ENCODE assay signal across 12 cellular contexts in genomic region chr19:38790507-38791403, GRCh38. TPM values are rescaled to one million over a fixed set of nuclear protein-coding genes. Genes with fewer than 3 reads are reported as not detected.
DNase-seq lines count a peak whose midpoint lies in the region; ATAC-seq, FAIRE-seq and TF ChIP-seq lines count a peak whose summit lies in the region.
"Not testable (repeated sequence)": the region's sequence is repeated elsewhere in the genome, so short reads cannot be mapped to it uniquely, and the experiment has no call there.
"Had no signal": no experiment of that assay in that cellular context is flagged by ENCODE, and none has a peak within 500 bp of the region (broad histone marks: within the 10 kb centered on the region; RNA-seq: fewer than 3 reads in every experiment).

No MANE protein-coding gene starts in this region.

- not testable (repeated sequence) for H2BK120ac ChIP-seq in H1 (replicated peaks; ENCODE audit: low read depth, low read length)

- not testable (repeated sequence) for H3K36me3 ChIP-seq in GM23338 (ENCODE audit: insufficient read depth); H1 (ENCODE audit: control insufficient read depth in 2 of 4, insufficient read depth in 4 of 4, low read length in 3 of 4); mucosa of descending colon (ENCODE audit: low read depth)

- not testable (repeated sequence) for H3K79me1 ChIP-seq in H1 (ENCODE audit: low read depth, low read length)

- not testable (repeated sequence) for H3F3A ChIP-seq in GM23338 (replicated peaks; ENCODE audit: low read depth)

- H3K9ac ChIP-seq in H1 (replicated peaks in 1 of 4; ENCODE audit: extremely low read depth in 1 of 4, low read depth in 3 of 4, low read length in 3 of 4) = not testable (repeated sequence)

- H2BK12ac ChIP-seq in H1 (ENCODE audit: low read depth, low read length) = not testable (repeated sequence)

- not testable (repeated sequence) for H2BK20ac ChIP-seq in H1 (ENCODE audit: low read length)

- DNase-seq in GM23338 (ENCODE audit: low spot score) = peak; percentile 20
- peak; percentile 31 for DNase-seq in WTC11 (ENCODE audit: low spot score)
- DNase-seq in H1 (ENCODE audit: low read depth in 1 of 2, low spot score in 2 of 2); fibroblast of mammary gland (ENCODE audit: low read depth); right cardiac atrium; mucosa of descending colon: not testable (repeated sequence)

- H3K9me3 ChIP-seq in H1 (ENCODE audit: insufficient read depth in 2 of 2, low read depth in 1 of 2, low read length in 1 of 2); right cardiac atrium (ENCODE audit: control insufficient read depth, low read length); mucosa of descending colon: not testable (repeated sequence)

- peak overlapping the region; percentile 47 for H3K4me3 ChIP-seq in GM23338
- not testable (repeated sequence) for H3K4me3 ChIP-seq in H1 (ENCODE audit: extremely low read depth in 1 of 4, insufficient read depth in 2 of 4, low read depth in 3 of 4, low read length in 4 of 4); right cardiac atrium (ENCODE audit: low read length); mucosa of descending colon
- H3K4me3 ChIP-seq in fibroblast of mammary gland (ENCODE audit: control insufficient read depth, low read depth, low read length) = peak overlapping the region; percentile 10
- H3K4me3 ChIP-seq in skin epidermis = peak overlapping the region in 4 of 7 experiments; percentile 15 to 34 (median 22)

- H4K20me1 ChIP-seq in GM23338 (replicated peaks; ENCODE audit: insufficient read depth); H1 (replicated peaks in 1 of 2; ENCODE audit: control insufficient read depth in 1 of 2, insufficient read depth in 2 of 2, low read length in 2 of 2): not testable (repeated sequence)

- H2BK5ac ChIP-seq in H1 (ENCODE audit: low read depth, low read length) = not testable (repeated sequence)

- H2AK5ac ChIP-seq in H1 (ENCODE audit: low read depth, low read length) = not testable (repeated sequence)

- intact Hi-C loops in right cardiac atrium (cut with DNase I); mucosa of descending colon (cut with DNase I, micrococcal nuclease): not testable (repeated sequence)

- H3K23ac ChIP-seq in H1 (ENCODE audit: insufficient read length) = not testable (repeated sequence)

- H3K27ac ChIP-seq in GM23338 (ENCODE audit: low read depth); H1 (ENCODE audit: low read depth, low read length); right cardiac atrium (ENCODE audit: low read length): not testable (repeated sequence)
- H3K27ac ChIP-seq in skin epidermis = peak overlapping the region in 17 of 21 experiments; percentile 31 to 82 (median 67)

- not testable (repeated sequence) for H3K4me3 Mint-ChIP-seq in GM23338
- peak overlapping the region; percentile 42 for H3K4me3 Mint-ChIP-seq in WTC11

- 69% methylated on average over 13 of the region's 49 CpGs; no CpG with 5 or more reads in 1 of the 2 experiments for WGBS in H1 (ENCODE audit: extremely low coverage in 1 of 2, insufficient coverage in 1 of 2, insufficient read length in 1 of 2, insufficient replicate concordance in 2 of 2, low coverage in 1 of 2, low lambda C conversion rate in 2 of 2, missing lambda C conversion rate in 1 of 2), 2 experiments
- 55% methylated on average over 18 of the region's 49 CpGs for WGBS in right cardiac atrium

- H3K14ac ChIP-seq in H1 (ENCODE audit: insufficient read length) = not testable (repeated sequence)

- H3K27ac Mint-ChIP-seq in GM23338, WTC11: not testable (repeated sequence)

- not testable (repeated sequence) for H4K8ac ChIP-seq in H1 (ENCODE audit: extremely low read depth, insufficient read depth, low read length)

- H3K4me1 ChIP-seq in GM23338 (ENCODE audit: insufficient read depth); H1 (replicated peaks in 1 of 4; ENCODE audit: control insufficient read depth in 3 of 4, insufficient read depth in 4 of 4, low read length in 3 of 4); right cardiac atrium (ENCODE audit: control insufficient read depth, insufficient read depth, low read length); mucosa of descending colon (ENCODE audit: low read depth): not testable (repeated sequence)

- not testable (repeated sequence) for H4K5ac ChIP-seq in H1 (ENCODE audit: insufficient read length, low read depth, low read length)

- CTCF ChIA-PET in WTC11 (lab: Charles Lee); H1 (lab: Charles Lee; ENCODE audit: partially characterized antibody): not testable (repeated sequence)

- not testable (repeated sequence) for TF ChIP-seq RAD21 in H1 (IDR thresholded peaks at IDR 0.05 in 1 of 2, conservative IDR thresholded peaks at IDR 0.05 in 1 of 2; ENCODE audit: low read depth in 2 of 2, low read length in 2 of 2)

- H2BK15ac ChIP-seq in H1 (ENCODE audit: low read length) = not testable (repeated sequence)

- H3K23me2 ChIP-seq in H1 (ENCODE audit: low read depth, low read length) = not testable (repeated sequence)

- H4K91ac ChIP-seq in H1 (replicated peaks; ENCODE audit: insufficient read length, low read length) = not testable (repeated sequence)

- H3K4me1 Mint-ChIP-seq in GM23338, WTC11: not testable (repeated sequence)

- POLR2A ChIA-PET in WTC11 (lab: Charles Lee); H1 (lab: Charles Lee; ENCODE audit: partially characterized antibody): not testable (repeated sequence)

- H3K9me3 Mint-ChIP-seq in GM23338, WTC11: not testable (repeated sequence)

- peaks cover 11% of the 10 kb centered on the region; the same call in 1 of the 2 replicates for H3K27me3 ChIP-seq in GM23338 (ENCODE audit: insufficient read depth)
- peaks cover 0 to 12% (median 3%) of the 10 kb centered on the region in 4 experiments; a peak in 4 of 7 replicates for H3K27me3 ChIP-seq in H1 (replicated peaks in 1 of 4; ENCODE audit: control insufficient read depth in 3 of 4, extremely low read depth in 1 of 4, insufficient read depth in 3 of 4, low read length in 3 of 4)
- H3K27me3 ChIP-seq in right cardiac atrium (ENCODE audit: control insufficient read depth, insufficient read depth) = not testable (repeated sequence)

- H3K4me2 ChIP-seq in GM23338 = peak overlapping the region; percentile 65; the same call in 1 of the 2 replicates
- not testable (repeated sequence) for H3K4me2 ChIP-seq in H1 (ENCODE audit: insufficient read depth in 1 of 2, low read depth in 2 of 2, low read length in 2 of 2)

- not testable (repeated sequence) for TF ChIP-seq CTCF in GM23338 (conservative IDR thresholded peaks at IDR 0.05; ENCODE audit: low read depth in 2 of 2); WTC11 (IDR thresholded peaks at IDR 0.05); H1 (IDR thresholded peaks at IDR 0.05; ENCODE audit: control extremely low read depth in 1 of 3, insufficient read depth in 1 of 3, low read depth in 1 of 3, low read length in 3 of 3); fibroblast of mammary gland (conservative IDR thresholded peaks at IDR 0.05; ENCODE audit: control insufficient read depth, insufficient read depth, low read depth, low read length); mucosa of descending colon (IDR thresholded peaks at IDR 0.05)

- H3K56ac ChIP-seq in H1 (replicated peaks; ENCODE audit: insufficient read length, low read depth, low read length) = not testable (repeated sequence)

- not testable (repeated sequence) for H3K79me2 ChIP-seq in GM23338 (replicated peaks; ENCODE audit: insufficient read depth); H1 (ENCODE audit: control insufficient read depth in 1 of 2, insufficient read depth in 2 of 2, low read length in 2 of 2)

- not testable (repeated sequence) for H2AFZ ChIP-seq in GM23338; H1 (ENCODE audit: low read length)

- not testable (repeated sequence) for H3K4ac ChIP-seq in H1 (replicated peaks; ENCODE audit: insufficient read length, low read depth, low read length)

- not testable (repeated sequence) for H3K18ac ChIP-seq in H1 (ENCODE audit: extremely low read depth, low read length)

- peak; percentile 71 for FAIRE-seq in H1 (lab: Jason Lieb, UNC)

- ATAC-seq in GM23338 (peak; percentile 39), WTC11 (peak; percentile 62), right cardiac atrium (peak; percentile 3 to 6), mucosa of descending colon (peak; percentile 33)

- TF ChIP-seq POLR2A in H1 (IDR thresholded peaks at IDR 0.05; ENCODE audit: control extremely low read depth in 1 of 2, low read depth in 2 of 2, low read length in 2 of 2) = not testable (repeated sequence)

- not testable (repeated sequence) for H3K9me2 ChIP-seq in GM23338 (ENCODE audit: insufficient read depth)

- peaks cover 18% of the 10 kb centered on the region for H3K27me3 Mint-ChIP-seq in GM23338 (ENCODE audit: insufficient read depth, low read depth, poor library complexity)
- H3K27me3 Mint-ChIP-seq in WTC11 (ENCODE audit: low read depth) = peaks cover 24% of the 10 kb centered on the region

- H3K36me3 Mint-ChIP-seq in GM23338 (ENCODE audit: low read depth); WTC11: not testable (repeated sequence)

- not testable (repeated sequence) for TF ChIP-seq EP300 in H1 (IDR thresholded peaks at IDR 0.05; ENCODE audit: borderline replicate concordance in 1 of 2, low read depth in 2 of 2, low read length in 2 of 2)

RNA-seq across cellular contexts. Expression of gene LGALS7B, which starts 1.8 kb away (rescaled TPM):
- total RNA-seq in GM23338 (2014; rRNA removed; shearing (Covaris generic)) = 2.4 TPM in 1 of 2 replicates, not detected in the other
- polyA plus RNA-seq in GM23338 (2016; fragmentation: Nextera tagmentation; extraction: Ambion mirVana) = 6.6 and 8.6 TPM in 2 replicates
- total RNA-seq in WTC11 (2021) = 1.2 to 3.7 TPM (median 2.7 TPM) in 3 replicates
- total RNA-seq in H1 (2021; fragmentation: NEBNext Ultra II Directional; extraction: Animal tissue kit (Norgen Biotek cat#: 25700)) = not detected in 2 replicates
- 3.6 and 6.2 TPM in 2 replicates for polyA plus RNA-seq in H1 (2011; rRNA removed)
- 4.2 TPM for polyA plus RNA-seq in H1 (2011; cell fraction: cytosol; rRNA removed)
- polyA plus RNA-seq in H1 (2011; cell fraction: nucleus; rRNA removed) = 1.9 TPM
- polyA plus RNA-seq in H1 (2012, experiment 1 of 2) = 1.1 to 2.9 TPM (median 1.6 TPM) in 4 replicates
- polyA plus RNA-seq in H1 (2012, experiment 2 of 2) = not detected
- polyA plus RNA-seq in H1 (2013, experiment 1 of 2) = 0.85 TPM
- polyA plus RNA-seq in H1 (2013, experiment 2 of 2) = 0.57 TPM
- not detected in 2 replicates for polyA minus RNA-seq in H1 (2011; rRNA and poly(A)+ RNA removed)
- polyA minus RNA-seq in H1 (2011; cell fraction: cytosol; rRNA and poly(A)+ RNA removed) = not detected
- not detected for polyA minus RNA-seq in H1 (2011; cell fraction: nucleus; rRNA and poly(A)+ RNA removed)
- total RNA-seq in right cardiac atrium = not detected
- 0.70 TPM for polyA plus RNA-seq in right cardiac atrium
- total RNA-seq in mucosa of descending colon = not detected
- total RNA-seq: A673, Daoy, OCI-LY7 had no signal
- polyA plus RNA-seq: CD14-positive monocyte had no signal

RNA-seq across cellular contexts. Expression of gene LGALS7, which starts 17.4 kb away (rescaled TPM):
- total RNA-seq in GM23338 (2014; rRNA removed; shearing (Covaris generic)) = not detected in 2 replicates
- polyA plus RNA-seq in GM23338 (2016; fragmentation: Nextera tagmentation; extraction: Ambion mirVana) (1.6 and 4.8 TPM in 2 replicates), H1 (2011; rRNA removed) (0.32 and 1.2 TPM in 2 replicates), right cardiac atrium (not detected)
- total RNA-seq in WTC11 (2021) (2.3 TPM in 1 of 3 replicates, not detected in the others), right cardiac atrium (1 to 10 TPM in 1 of 4 donors, under 1 TPM in 1, not detected in 2; 0.79 to 1.1 TPM), mucosa of descending colon (not detected)
- total RNA-seq in H1 (2021; fragmentation: NEBNext Ultra II Directional; extraction: Animal tissue kit (Norgen Biotek cat#: 25700)) = not detected in 2 replicates
- polyA plus RNA-seq in H1 (2011; cell fraction: cytosol; rRNA removed) = 0.19 TPM
- 0.44 TPM for polyA plus RNA-seq in H1 (2011; cell fraction: nucleus; rRNA removed)
- not detected in 4 replicates for polyA plus RNA-seq in H1 (2012, experiment 1 of 2)
- polyA plus RNA-seq in H1 (2012, experiment 2 of 2) = not detected
- 0.12 TPM for polyA plus RNA-seq in H1 (2013, experiment 1 of 2)
- not detected for polyA plus RNA-seq in H1 (2013, experiment 2 of 2)
- not detected in 2 replicates for polyA minus RNA-seq in H1 (2011; rRNA and poly(A)+ RNA removed)
- polyA minus RNA-seq in H1 (2011; cell fraction: cytosol; rRNA and poly(A)+ RNA removed) = not detected
- not detected for polyA minus RNA-seq in H1 (2011; cell fraction: nucleus; rRNA and poly(A)+ RNA removed)
- total RNA-seq: A673, Daoy, OCI-LY7 had no signal
- polyA plus RNA-seq: CD14-positive monocyte had no signal

RNA-seq across cellular contexts. Expression of gene LGALS4, which starts 22.0 kb away (rescaled TPM):
- total RNA-seq in GM23338 (2014; rRNA removed; shearing (Covaris generic)) = 0.87 TPM in 1 of 2 replicates, not detected in the other
- not detected in 2 replicates for polyA plus RNA-seq in GM23338 (2016; fragmentation: Nextera tagmentation; extraction: Ambion mirVana)
- total RNA-seq in WTC11 (2021) = 1.1 to 1.5 TPM (median 1.4 TPM) in 3 replicates
- total RNA-seq in H1 (2021; fragmentation: NEBNext Ultra II Directional; extraction: Animal tissue kit (Norgen Biotek cat#: 25700)) = 0.37 and 0.54 TPM in 2 replicates
- polyA plus RNA-seq in H1 (2011; rRNA removed) = 0.32 and 0.71 TPM in 2 replicates
- polyA plus RNA-seq in H1 (2011; cell fraction: cytosol; rRNA removed) = 0.19 TPM
- 1.3 TPM for polyA plus RNA-seq in H1 (2011; cell fraction: nucleus; rRNA removed)
- 0.43 to 0.45 TPM in 2 of 4 replicates, not detected in the others for polyA plus RNA-seq in H1 (2012, experiment 1 of 2)
- polyA plus RNA-seq in H1 (2012, experiment 2 of 2) = 0.14 TPM
- 0.43 TPM for polyA plus RNA-seq in H1 (2013, experiment 1 of 2)
- 0.13 TPM for polyA plus RNA-seq in H1 (2013, experiment 2 of 2)
- 0.35 and 0.37 TPM in 2 replicates for polyA minus RNA-seq in H1 (2011; rRNA and poly(A)+ RNA removed)
- polyA minus RNA-seq in H1 (2011; cell fraction: cytosol; rRNA and poly(A)+ RNA removed) = not detected
- not detected for polyA minus RNA-seq in H1 (2011; cell fraction: nucleus; rRNA and poly(A)+ RNA removed)
- total RNA-seq in right cardiac atrium = 1 to 10 TPM in 2 of 4 donors, under 1 TPM in 2; 0.56 to 1.2 (median 0.85) TPM
- polyA plus RNA-seq in right cardiac atrium = 0.45 TPM
- 1,000 to 10,000 TPM; 2,367 to 7,005 (median 6,199) TPM for total RNA-seq in mucosa of descending colon
- total RNA-seq: Daoy, MCF 10A had no signal
- polyA plus RNA-seq: CD14-positive monocyte had no signal

RNA-seq across cellular contexts. Expression of gene ECH1, which starts 40.8 kb away (rescaled TPM):
- 66.2 and 79.9 TPM in 2 replicates for total RNA-seq in GM23338 (2014; rRNA removed; shearing (Covaris generic))
- polyA plus RNA-seq in GM23338 (2016; fragmentation: Nextera tagmentation; extraction: Ambion mirVana) = 186 and 193 TPM in 2 replicates
- 139 to 162 TPM (median 161 TPM) in 3 replicates for total RNA-seq in WTC11 (2021)
- total RNA-seq in H1 (2021; fragmentation: NEBNext Ultra II Directional; extraction: Animal tissue kit (Norgen Biotek cat#: 25700)) = 101 and 103 TPM in 2 replicates
- polyA plus RNA-seq in H1 (2011; rRNA removed) = 147 and 173 TPM in 2 replicates
- polyA plus RNA-seq in H1 (2011; cell fraction: cytosol; rRNA removed) = 160 TPM
- 263 TPM for polyA plus RNA-seq in H1 (2011; cell fraction: nucleus; rRNA removed)
- polyA plus RNA-seq in H1 (2012, experiment 1 of 2) = 130 to 213 TPM (median 176 TPM) in 4 replicates
- polyA plus RNA-seq in H1 (2012, experiment 2 of 2) = 162 TPM
- 191 TPM for polyA plus RNA-seq in H1 (2013, experiment 1 of 2)
- polyA plus RNA-seq in H1 (2013, experiment 2 of 2) = 181 TPM
- 55.4 and 74.7 TPM in 2 replicates for polyA minus RNA-seq in H1 (2011; rRNA and poly(A)+ RNA removed)
- polyA minus RNA-seq in H1 (2011; cell fraction: cytosol; rRNA and poly(A)+ RNA removed) = 34.3 TPM
- 30.0 TPM for polyA minus RNA-seq in H1 (2011; cell fraction: nucleus; rRNA and poly(A)+ RNA removed)
- 100 to 1,000 TPM; 403 to 585 (median 523) TPM for total RNA-seq in right cardiac atrium
- polyA plus RNA-seq in right cardiac atrium = 1,015 TPM
- 100 to 1,000 TPM; 275 to 315 (median 290) TPM for total RNA-seq in mucosa of descending colon

RNA-seq across cellular contexts. Expression of gene CAPN12, which starts 46.5 kb away (rescaled TPM):
- total RNA-seq in GM23338 (2014; rRNA removed; shearing (Covaris generic)) = 8.0 and 20.5 TPM in 2 replicates
- polyA plus RNA-seq in GM23338 (2016; fragmentation: Nextera tagmentation; extraction: Ambion mirVana) (19.1 and 21.8 TPM in 2 replicates), H1 (2011; rRNA removed) (20.0 and 25.9 TPM in 2 replicates), right cardiac atrium (0.91 TPM)
- total RNA-seq in WTC11 (2021) (9.6 to 9.9 TPM (median 9.8 TPM) in 3 replicates), right cardiac atrium (under 1 TPM; 0.22 to 0.85 (median 0.54) TPM), mucosa of descending colon (10 to 100 TPM in 2 of 3 donors, 1 to 10 TPM in 1; 3.1 to 15.9 (median 14.9) TPM)
- total RNA-seq in H1 (2021; fragmentation: NEBNext Ultra II Directional; extraction: Animal tissue kit (Norgen Biotek cat#: 25700)) = 7.9 and 8.8 TPM in 2 replicates
- polyA plus RNA-seq in H1 (2011; cell fraction: cytosol; rRNA removed) = 16.5 TPM
- 58.9 TPM for polyA plus RNA-seq in H1 (2011; cell fraction: nucleus; rRNA removed)
- polyA plus RNA-seq in H1 (2012, experiment 1 of 2) = 4.8 to 13.3 TPM (median 8.3 TPM) in 4 replicates
- polyA plus RNA-seq in H1 (2012, experiment 2 of 2) = 4.3 TPM
- 13.2 TPM for polyA plus RNA-seq in H1 (2013, experiment 1 of 2)
- 11.1 TPM for polyA plus RNA-seq in H1 (2013, experiment 2 of 2)
- 3.7 and 5.0 TPM in 2 replicates for polyA minus RNA-seq in H1 (2011; rRNA and poly(A)+ RNA removed)
- 6.4 TPM for polyA minus RNA-seq in H1 (2011; cell fraction: cytosol; rRNA and poly(A)+ RNA removed)
- 10.9 TPM for polyA minus RNA-seq in H1 (2011; cell fraction: nucleus; rRNA and poly(A)+ RNA removed)
- total RNA-seq: Daoy, MCF 10A had no signal
- polyA plus RNA-seq: CD14-positive monocyte had no signal

Comparison
In these comparisons a context has a peak if more than half of its experiments do, and no peak if none do; other contexts are left out.
1. ATAC-seq: peak in every context shown above with its lines; median percentile 62 in WTC11; 39 in GM23338; 33 in mucosa of descending colon; 4 in right cardiac atrium.
2. RNA of gene LGALS4, which starts 22.0 kb away (total RNA-seq): 2,367 to 7,005 TPM in mucosa of descending colon; 1.1 to 1.5 TPM in WTC11, 0.56 to 1.2 TPM in right cardiac atrium, 0.87 TPM in GM23338 and 0.37 to 0.54 TPM in H1; every median in the first group is over 100 times any median in the second.